8 cellular contexts compared by ENCODE assay signal in genomic region chr16:55711959-55712876, GRCh38. TPM values are rescaled to one million over a fixed set of nuclear protein-coding genes. Genes with fewer than 3 reads are reported as not detected.
DNase-seq lines count a peak whose midpoint lies in the region; ATAC-seq and TF ChIP-seq lines count a peak whose summit lies in the region.

No MANE protein-coding gene starts in this region.

- ATAC-seq in HG03103 (IDR thresholded peaks at IDR 0.05; ENCODE audit: low read depth, unreplicated experiment) (peak; percentile 80), mucosa of descending colon (peak; percentile 52)
- peak; percentile 85 to 87 for ATAC-seq in stimulated activated naive B cell treated with anti-CD40 and anti-IgM and Interleukin-4, amounts not matched to agents 10 μg/mL and 1 μg/mL and 100 μg/mL, for 72 hours (replicated peaks)

- no peaks in the 10 kb centered on the region for H3K9me3 Mint-ChIP-seq in activated CD4-positive, alpha-beta memory T cell treated with anti-CD3 and anti-CD28 coated beads, Interleukin-2, amount 10 ng/mL, durations not matched to agents 7 days and 5 days
- no peaks in the 10 kb centered on the region for H3K9me3 Mint-ChIP-seq in endodermal cell
- no peaks in the 10 kb centered on the region for H3K9me3 Mint-ChIP-seq in stimulated activated naive B cell treated with anti-CD40 and anti-IgM and Interleukin-4, amounts not matched to agents 10 μg/mL and 1 μg/mL and 100 μg/mL, for 72 hours

- no peak overlapping the region for H3K9ac ChIP-seq in endodermal cell (ENCODE audit: extremely low read depth, low read length, poor library complexity, severe bottlenecking)

- H3K27me3 ChIP-seq in endodermal cell (ENCODE audit: control insufficient read depth, insufficient read depth, low read length, poor library complexity, severe bottlenecking): peaks cover 13% of the 10 kb centered on the region

- H3K4me1 ChIP-seq in endodermal cell (ENCODE audit: control insufficient read depth, insufficient read depth, low read length): no peaks in the 10 kb centered on the region
- no peaks in the 10 kb centered on the region for H3K4me1 ChIP-seq in mucosa of descending colon (ENCODE audit: low read depth)

- H3K27me3 Mint-ChIP-seq in activated CD4-positive, alpha-beta memory T cell treated with anti-CD3 and anti-CD28 coated beads, Interleukin-2, amount 10 ng/mL, durations not matched to agents 7 days and 5 days: peaks cover 11% of the 10 kb centered on the region
- peaks cover 5% of the 10 kb centered on the region for H3K27me3 Mint-ChIP-seq in endodermal cell (ENCODE audit: insufficient read depth)
- H3K27me3 Mint-ChIP-seq in stimulated activated naive B cell treated with anti-CD40 and anti-IgM and Interleukin-4, amounts not matched to agents 10 μg/mL and 1 μg/mL and 100 μg/mL, for 72 hours: peaks cover 19 to 36% of the 10 kb centered on the region in 2 donors

- intact Hi-C loops in mucosa of descending colon (cut with DNase I, micrococcal nuclease): loop anchor here (2.0 to 5.0 kb wide), 2 partner anchors 130 to 131 kb away; no protein-coding TSS in a partner anchor

- no peaks in the 10 kb centered on the region for H3K4me1 Mint-ChIP-seq in activated CD4-positive, alpha-beta memory T cell treated with anti-CD3 and anti-CD28 coated beads, Interleukin-2, amount 10 ng/mL, durations not matched to agents 7 days and 5 days
- H3K4me1 Mint-ChIP-seq in endodermal cell: no peaks in the 10 kb centered on the region
- H3K4me1 Mint-ChIP-seq in stimulated activated naive B cell treated with anti-CD40 and anti-IgM and Interleukin-4, amounts not matched to agents 10 μg/mL and 1 μg/mL and 100 μg/mL, for 72 hours: no peaks in the 10 kb centered on the region

- POLR2A ChIA-PET in activated CD4-positive, alpha-beta memory T cell treated with anti-CD3 and anti-CD28 coated beads, Interleukin-2, amount 10 ng/mL, durations not matched to agents 7 days and 5 days (lab: Charles Lee): no interaction called here

- CTCF ChIA-PET in activated CD4-positive, alpha-beta memory T cell treated with anti-CD3 and anti-CD28 coated beads, Interleukin-2, amount 10 ng/mL, durations not matched to agents 7 days and 5 days (lab: Charles Lee): interaction anchor here (1.5 to 2.6 kb wide), 3 partner anchors 10 to 248 kb away, joined by 4 to 22 read pairs (median 5); no protein-coding TSS in a partner anchor

- no peak overlapping the region for H3K4me3 Mint-ChIP-seq in activated CD4-positive, alpha-beta memory T cell treated with anti-CD3 and anti-CD28 coated beads, Interleukin-2, amount 10 ng/mL, durations not matched to agents 7 days and 5 days
- H3K4me3 Mint-ChIP-seq in endodermal cell: no peak overlapping the region
- no peak overlapping the region for H3K4me3 Mint-ChIP-seq in stimulated activated naive B cell treated with anti-CD40 and anti-IgM and Interleukin-4, amounts not matched to agents 10 μg/mL and 1 μg/mL and 100 μg/mL, for 72 hours

- no peak overlapping the region for H3K27ac ChIP-seq in endodermal cell (ENCODE audit: low read depth, low read length)

- no peak overlapping the region for H3K27ac Mint-ChIP-seq in activated CD4-positive, alpha-beta memory T cell treated with anti-CD3 and anti-CD28 coated beads, Interleukin-2, amount 10 ng/mL, durations not matched to agents 7 days and 5 days
- no peak overlapping the region for H3K27ac Mint-ChIP-seq in endodermal cell
- no peak overlapping the region for H3K27ac Mint-ChIP-seq in stimulated activated naive B cell treated with anti-CD40 and anti-IgM and Interleukin-4, amounts not matched to agents 10 μg/mL and 1 μg/mL and 100 μg/mL, for 72 hours

- no peaks in the 10 kb centered on the region for H3K36me3 Mint-ChIP-seq in activated CD4-positive, alpha-beta memory T cell treated with anti-CD3 and anti-CD28 coated beads, Interleukin-2, amount 10 ng/mL, durations not matched to agents 7 days and 5 days (ENCODE audit: low read depth)
- no peaks in the 10 kb centered on the region for H3K36me3 Mint-ChIP-seq in endodermal cell (ENCODE audit: low read depth)
- H3K36me3 Mint-ChIP-seq in stimulated activated naive B cell treated with anti-CD40 and anti-IgM and Interleukin-4, amounts not matched to agents 10 μg/mL and 1 μg/mL and 100 μg/mL, for 72 hours: no peaks in the 10 kb centered on the region

- TF ChIP-seq CTCF in endodermal cell (conservative IDR thresholded peaks at IDR 0.05) (peak; percentile 81), mucosa of descending colon (IDR thresholded peaks at IDR 0.05) (no peak)

- WGBS in endodermal cell (ENCODE audit: insufficient coverage in 1 of 2, insufficient read length in 1 of 2), 2 experiments: 34 to 92% methylated on average over 2 to 10 of the region's 10 CpGs

- no peaks in the 10 kb centered on the region for H3K36me3 ChIP-seq in endodermal cell (ENCODE audit: control insufficient read depth, insufficient read depth, low read length)
- no peaks in the 10 kb centered on the region for H3K36me3 ChIP-seq in mucosa of descending colon (ENCODE audit: low read depth)

- peak; percentile 6 to 39 for DNase-seq in NCI-H187 (lab: John Stamatoyannopoulos, UW)
- DNase-seq in NCI-H187 treated with DMSO at 0.1 percent for 48 hours (lab: John Stamatoyannopoulos, UW): no peak
- DNase-seq in NCI-H774 (lab: John Stamatoyannopoulos, UW): peak; percentile 30
- peak; percentile 61 for DNase-seq in activated CD4-positive, alpha-beta memory T cell treated with anti-CD3 and anti-CD28 coated beads, Interleukin-2, amount 10 ng/mL, durations not matched to agents 7 days and 5 days
- DNase-seq in endodermal cell: peak; percentile 89
- DNase-seq in mucosa of descending colon: peak in 2 of 3 donors; percentile 42 to 85
- peak; percentile 31 for DNase-seq in stimulated activated naive B cell treated with anti-CD40 and anti-IgM and Interleukin-4, amounts not matched to agents 10 μg/mL and 1 μg/mL and 100 μg/mL, for 72 hours

- H3K4me3 ChIP-seq in endodermal cell (ENCODE audit: low read length) (no peak overlapping the region), mucosa of descending colon (no peak overlapping the region)

- H3K9me3 ChIP-seq in endodermal cell (ENCODE audit: control insufficient read depth, low read length) (no peaks in the 10 kb centered on the region), mucosa of descending colon (no peaks in the 10 kb centered on the region)

RNA-seq across cellular contexts. Expression of gene SLC6A2, which starts 56.4 kb away (rescaled TPM):
- not detected for total RNA-seq in activated CD4-positive, alpha-beta memory T cell treated with anti-CD3 and anti-CD28 coated beads, Interleukin-2, amount 10 ng/mL, durations not matched to agents 7 days and 5 days
- total RNA-seq in endodermal cell: 1 to 10 TPM in 1 of 2 donors, not detected in 1; 1.1 TPM
- polyA plus RNA-seq in endodermal cell (2013, experiment 1 of 2): 0.32 TPM
- 0.12 TPM for polyA plus RNA-seq in endodermal cell (2013, experiment 2 of 2)
- total RNA-seq in mucosa of descending colon: under 1 TPM in 2 of 3 donors, not detected in 1; 0.09 to 0.19 TPM
